8 cellular contexts compared by ENCODE assay signal in the genomic region with DNA sequence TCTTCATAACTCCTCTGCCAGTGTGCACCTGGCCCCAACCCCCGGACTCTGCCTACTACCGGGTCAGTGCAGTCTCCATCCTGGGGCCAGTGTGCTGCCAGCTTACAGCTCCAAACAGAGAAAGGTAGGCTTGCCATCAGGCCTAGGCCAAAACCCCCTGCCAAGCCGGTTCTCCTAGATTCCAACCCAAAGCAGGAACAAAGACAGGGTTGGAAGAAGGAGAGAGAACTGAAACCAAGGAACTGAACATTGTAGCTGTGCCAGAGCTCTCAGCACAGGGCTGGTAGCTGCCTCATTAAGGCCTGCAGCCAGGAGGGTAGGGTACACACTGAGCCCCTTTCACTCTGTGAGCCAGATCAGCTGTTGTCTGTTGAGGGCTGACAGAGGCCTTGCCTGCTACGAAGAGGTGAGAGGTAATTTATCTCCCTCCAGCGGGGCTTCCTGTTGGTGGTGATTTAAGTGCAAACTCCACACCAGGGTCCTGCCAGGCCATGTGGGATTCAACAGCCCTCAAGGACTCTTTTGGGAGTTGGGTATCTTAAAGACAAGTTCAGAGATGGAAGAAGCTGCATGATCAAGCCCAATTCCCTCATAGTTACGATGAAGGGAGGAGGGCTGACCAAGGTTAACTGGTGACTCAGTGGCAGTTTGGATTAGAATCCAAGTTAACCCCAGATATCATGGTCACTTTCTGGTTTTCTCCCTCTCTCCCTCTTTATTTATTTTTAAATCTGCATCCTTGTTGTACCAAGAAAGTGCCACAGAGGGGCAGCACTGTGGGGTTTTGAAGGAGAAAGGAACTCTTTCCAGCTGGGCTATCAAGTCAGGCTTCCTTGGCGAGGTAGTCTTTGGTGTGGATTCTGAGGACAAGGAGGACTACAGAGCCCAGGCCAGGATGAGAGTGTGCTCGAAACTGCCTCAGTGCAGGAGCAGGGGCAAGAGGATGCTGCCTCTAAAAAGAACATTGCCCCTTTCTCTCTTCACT. TPM values are rescaled to one million over a fixed set of nuclear protein-coding genes. Genes with fewer than 3 reads are reported as not detected.
DNase-seq lines count a peak whose midpoint lies in the region; ATAC-seq and TF ChIP-seq lines count a peak whose summit lies in the region.

No MANE protein-coding gene starts in this region.

- peaks cover 26% of the 10 kb centered on the region for H3K27me3 Mint-ChIP-seq in activated naive CD8-positive, alpha-beta T cell treated with anti-CD3 and anti-CD28 coated beads for 36 hours

- H3K4me3 Mint-ChIP-seq in activated naive CD8-positive, alpha-beta T cell treated with anti-CD3 and anti-CD28 coated beads for 36 hours: no peak overlapping the region

- peak; percentile 18 for DNase-seq in AG10803 (ENCODE audit: low read depth)
- DNase-seq in LHCN-M2 (ENCODE audit: low read depth): peak; percentile 52
- peak; percentile 30 for DNase-seq in cerebellar cortex (ENCODE audit: low spot score)
- DNase-seq in medulla oblongata (ENCODE audit: extremely low spot score): peak; percentile 75
- no peak for DNase-seq in activated naive CD8-positive, alpha-beta T cell treated with anti-CD3 and anti-CD28 coated beads for 36 hours
- DNase-seq in NCI-H1092 treated with DMSO at 0.1 percent for 48 hours (lab: John Stamatoyannopoulos, UW): no peak
- no peak for DNase-seq in SHP77 (lab: John Stamatoyannopoulos, UW)

- H3K9me3 Mint-ChIP-seq in activated naive CD8-positive, alpha-beta T cell treated with anti-CD3 and anti-CD28 coated beads for 36 hours: no peaks in the 10 kb centered on the region

- no peak overlapping the region for H3K27ac Mint-ChIP-seq in activated naive CD8-positive, alpha-beta T cell treated with anti-CD3 and anti-CD28 coated beads for 36 hours

- no peaks in the 10 kb centered on the region for H3K36me3 Mint-ChIP-seq in activated naive CD8-positive, alpha-beta T cell treated with anti-CD3 and anti-CD28 coated beads for 36 hours

- H3K4me1 Mint-ChIP-seq in activated naive CD8-positive, alpha-beta T cell treated with anti-CD3 and anti-CD28 coated beads for 36 hours: no peaks in the 10 kb centered on the region

- no peak overlapping the region for H3K4me3 ChIP-seq in AG10803 (ENCODE audit: low read length)

- ATAC-seq in HG03469 (IDR thresholded peaks at IDR 0.05; ENCODE audit: unreplicated experiment): no peak

- TF ChIP-seq CTCF in AG10803 (conservative IDR thresholded peaks at IDR 0.05; ENCODE audit: low read length): peak; percentile 62

RNA-seq across cellular contexts. Expression of a gene that starts 48.1 kb away (rescaled TPM):
- 3.5 and 4.5 TPM in 2 replicates for total RNA-seq in LHCN-M2 (2014; rRNA removed)
- polyA plus RNA-seq in LHCN-M2 (2012): 2.0 TPM
- under 1 TPM; 0.14 to 0.16 TPM for total RNA-seq in activated naive CD8-positive, alpha-beta T cell treated with anti-CD3 and anti-CD28 coated beads for 36 hours

Comparison
In these comparisons a context has a peak if more than half of its experiments do, and no peak if none do; other contexts are left out.
1. DNase-seq: peak in AG10803 (single experiment), LHCN-M2 (single experiment), cerebellar cortex (single experiment) and medulla oblongata (single experiment); none in activated naive CD8-positive, alpha-beta T cell treated with anti-CD3 and anti-CD28 coated beads for 36 hours (single experiment), NCI-H1092 treated with DMSO at 0.1 percent for 48 hours (single experiment) and SHP77 (0 of 2).